In genomic region chr1:23801876-23802275, GRCh38 we compare ENCODE assay signal across 10 cellular contexts. TPM values are rescaled to one million over a fixed set of nuclear protein-coding genes. Genes with fewer than 3 reads are reported as not detected.
DNase-seq lines count a peak whose midpoint lies in the region; ATAC-seq, FAIRE-seq and TF ChIP-seq lines count a peak whose summit lies in the region.
"Had no signal": no experiment of that assay in that cellular context is flagged by ENCODE, and none has a peak within 500 bp of the region (broad histone marks: within the 10 kb centered on the region; RNA-seq: fewer than 3 reads in every experiment).

No MANE protein-coding gene starts in this region.

- H3K4me1 ChIP-seq in SK-N-SH (ENCODE audit: control insufficient read depth in 1 of 2, insufficient read depth in 2 of 2, low read depth in 1 of 2, low read length in 1 of 2): peaks cover 5 to 30% of the 10 kb centered on the region in 2 experiments; a peak in 1 of 4 replicates

- WGBS in SK-N-SH (ENCODE audit: low lambda C conversion rate): 68% methylated on average over 8 of the region's 10 CpGs

- DNase-seq in SK-N-SH (peak; percentile 39), immature natural killer cell (no peak), posterior cingulate gyrus (no peak), urothelium cell line (ENCODE audit: low spot score) (no peak)
- DNase-seq in stimulated activated effector memory CD8-positive, alpha-beta T cell treated with anti-CD3 and anti-CD28 coated beads, Interleukin-12 subunit alpha, Interleukin-12 subunit beta, amount 100 ng/mL, for 72 hours (ENCODE audit: low spot score in 2 of 2): no peak
- DNase-seq: activated naive CD4-positive, alpha-beta T cell treated with anti-CD3 and anti-CD28 coated beads, Interleukin-2, amount 50 U/mL, for 16 hours; NCI-H1417 treated with DMSO at 0.1 percent for 48 hours had no signal

- H3K36me3 ChIP-seq in SK-N-SH (replicated peaks in 1 of 2; ENCODE audit: control insufficient read depth in 1 of 2, insufficient read depth in 2 of 2, low read length in 1 of 2) (peaks cover 5 to 12% of the 10 kb centered on the region in 2 experiments), SU-DHL-6 (ENCODE audit: low read length) (no peaks in the 10 kb centered on the region)

- peak overlapping the region in 4 of 5 donors; percentile 27 to 53 (median 40) for H3K4me3 Mint-ChIP-seq in immature natural killer cell
- H3K4me3 Mint-ChIP-seq in stimulated activated effector memory CD8-positive, alpha-beta T cell treated with anti-CD3 and anti-CD28 coated beads, Interleukin-12 subunit alpha, Interleukin-12 subunit beta, amount 100 ng/mL, for 72 hours: peak overlapping the region; percentile 90

- peaks cover 21 to 23% of the 10 kb centered on the region in 2 donors for H3K4me1 Mint-ChIP-seq in immature natural killer cell
- peaks cover 15% of the 10 kb centered on the region for H3K4me1 Mint-ChIP-seq in stimulated activated effector memory CD8-positive, alpha-beta T cell treated with anti-CD3 and anti-CD28 coated beads, Interleukin-12 subunit alpha, Interleukin-12 subunit beta, amount 100 ng/mL, for 72 hours

- H3K9me2 ChIP-seq in SK-N-SH: no peaks in the 10 kb centered on the region
- H3K9me2 ChIP-seq in SU-DHL-6 (replicated peaks; ENCODE audit: insufficient read depth, low read length): no peaks in the 10 kb centered on the region

- peaks cover 15% of the 10 kb centered on the region for H3F3A ChIP-seq in SK-N-SH (replicated peaks; ENCODE audit: insufficient read depth)
- no peaks in the 10 kb centered on the region; the same call in 1 of the 2 replicates for H3F3A ChIP-seq in SU-DHL-6 (ENCODE audit: insufficient read depth)

- H3K9me3 ChIP-seq in SK-N-SH (no peaks in the 10 kb centered on the region), SU-DHL-6 (ENCODE audit: insufficient read depth, low read length) (no peaks in the 10 kb centered on the region)

- no peak for TF ChIP-seq RAD21 in SK-N-SH (IDR thresholded peaks at IDR 0.05; ENCODE audit: low read length)

- CTCF ChIA-PET in SK-N-SH (lab: Yijun Ruan, JAX): interaction anchor here (0.9 to 5.7 kb wide), 9 partner anchors 8 to 227 kb away, joined by 3 to 47 read pairs (median 4); no protein-coding TSS in a partner anchor

- H3K27me3 ChIP-seq in SK-N-SH (ENCODE audit: insufficient read depth): no peaks in the 10 kb centered on the region
- no peaks in the 10 kb centered on the region for H3K27me3 ChIP-seq in SU-DHL-6 (ENCODE audit: low read length)

- no peak for TF ChIP-seq EP300 in SK-N-SH (IDR thresholded peaks at IDR 0.05; ENCODE audit: borderline replicate concordance in 1 of 2, low read depth in 1 of 2, low read length in 1 of 2)

- H3K27ac ChIP-seq in SK-N-SH (ENCODE audit: low read depth in 2 of 2, low read length in 1 of 2): peak overlapping the region in 1 of 2 experiments; percentile 89; a peak in 2 of 4 replicates
- no peak overlapping the region for H3K27ac ChIP-seq in SU-DHL-6 (ENCODE audit: low read depth, low read length)

- ATAC-seq in SK-N-SH treated with all-trans-retinoic acid at 6 μM for 48 hours: no peak
- no peak for ATAC-seq in stimulated activated effector memory CD8-positive, alpha-beta T cell treated with anti-CD3 and anti-CD28 coated beads, Interleukin-12 subunit alpha, Interleukin-12 subunit beta, amount 100 ng/mL, for 72 hours
- ATAC-seq in GM18867 (IDR thresholded peaks at IDR 0.05; ENCODE audit: unreplicated experiment): no peak

- peak overlapping the region in 5 of 6 donors; percentile 34 to 79 (median 69) for H3K27ac Mint-ChIP-seq in immature natural killer cell
- H3K27ac Mint-ChIP-seq in stimulated activated effector memory CD8-positive, alpha-beta T cell treated with anti-CD3 and anti-CD28 coated beads, Interleukin-12 subunit alpha, Interleukin-12 subunit beta, amount 100 ng/mL, for 72 hours: peak overlapping the region; percentile 23

- H3K9ac ChIP-seq in SK-N-SH: no peak overlapping the region
- H3K9ac ChIP-seq in SU-DHL-6 (ENCODE audit: low read length): 0 out of 2 replicates have a peak overlapping the region, but pooled peaks have one; percentile 86

- H3K79me2 ChIP-seq in SK-N-SH (ENCODE audit: insufficient read depth) (no peaks in the 10 kb centered on the region; the same call in 1 of the 2 replicates), SU-DHL-6 (ENCODE audit: insufficient read depth, low read length) (no peaks in the 10 kb centered on the region)

- H2AFZ ChIP-seq in SK-N-SH (ENCODE audit: low read depth) (no peak overlapping the region), SU-DHL-6 (ENCODE audit: low read depth, low read length, severe bottlenecking) (no peak overlapping the region)

- H3K36me3 Mint-ChIP-seq in immature natural killer cell: peaks cover 0 to 7% (median 0%) of the 10 kb centered on the region in 3 donors
- peaks cover 37% of the 10 kb centered on the region for H3K36me3 Mint-ChIP-seq in stimulated activated effector memory CD8-positive, alpha-beta T cell treated with anti-CD3 and anti-CD28 coated beads, Interleukin-12 subunit alpha, Interleukin-12 subunit beta, amount 100 ng/mL, for 72 hours

- POLR2A ChIA-PET in SK-N-SH (lab: Yijun Ruan, JAX): interaction anchor here (0.9 to 4.1 kb wide), 6 partner anchors 10 to 157 kb away, joined by 3 to 24 read pairs (median 5); partner anchors contain the start of genes HMGCL, LYPLA2, PITHD1 and PNRC2

- H3K4me2 ChIP-seq in SK-N-SH: peak overlapping the region; percentile 100
- H3K4me2 ChIP-seq in SU-DHL-6 (ENCODE audit: low read depth, low read length, poor library complexity, severe bottlenecking): peak overlapping the region; percentile 69

- intact Hi-C loops in posterior cingulate gyrus (cut with DNase I): loop anchor here (2.0 to 5.0 kb wide), 2 partner anchors 23 to 65 kb away; partner anchors contain the start of genes FUCA1 and PITHD1

- TF ChIP-seq CTCF in SK-N-SH (IDR thresholded peaks at IDR 0.05) (no peak), SU-DHL-6 (IDR thresholded peaks at IDR 0.05; ENCODE audit: insufficient read depth, low read length, poor library complexity, severe bottlenecking) (no peak)

- H3K27me3 Mint-ChIP-seq in immature natural killer cell (ENCODE audit: low read depth in 3 of 3): peaks cover 2 to 9% (median 5%) of the 10 kb centered on the region in 3 donors

- no peaks in the 10 kb centered on the region for H3K9me3 Mint-ChIP-seq in immature natural killer cell
- H3K9me3 Mint-ChIP-seq in stimulated activated effector memory CD8-positive, alpha-beta T cell treated with anti-CD3 and anti-CD28 coated beads, Interleukin-12 subunit alpha, Interleukin-12 subunit beta, amount 100 ng/mL, for 72 hours: no peaks in the 10 kb centered on the region

- H3K4me3 ChIP-seq in SK-N-SH (ENCODE audit: low read depth in 2 of 2, low read length in 1 of 2) (no peak overlapping the region; a peak in 1 of 4 replicates), SU-DHL-6 (ENCODE audit: insufficient read depth, low read length, poor library complexity, severe bottlenecking) (peak overlapping the region; percentile 86)

- FAIRE-seq in urothelium cell line (lab: Jason Lieb, UNC): no peak

- H4K20me1 ChIP-seq in SK-N-SH (ENCODE audit: insufficient read depth) (no peaks in the 10 kb centered on the region), SU-DHL-6 (ENCODE audit: low read depth, low read length) (no peaks in the 10 kb centered on the region)

TF ChIP-seq in SK-N-SH, 30 proteins besides CTCF, POLR2A, EP300 and RAD21:
- TF ChIP-seq JUND (IDR thresholded peaks at IDR 0.05) (no peak), CHD2 (IDR thresholded peaks at IDR 0.05; ENCODE audit: low read length, partially characterized antibody) (peak; percentile 21), RCOR1 (IDR thresholded peaks at IDR 0.05; ENCODE audit: low read length) (peak; percentile 35; the same call in 1 of the 2 replicates)

TF ChIP-seq in SK-N-SH treated with all-trans-retinoic acid at 6 μM for 48 hours, 23 proteins besides CTCF, POLR2A, EP300 and RAD21 (continues in another document):
- no peak for TF ChIP-seq POU6F1 (CRISPR knock-in tag; IDR thresholded peaks at IDR 0.05; ENCODE audit: borderline replicate concordance, low read depth)
- TF ChIP-seq OSR1 (CRISPR knock-in tag; IDR thresholded peaks at IDR 0.05): no peak
- TF ChIP-seq CSDC2 (CRISPR knock-in tag; IDR thresholded peaks at IDR 0.05): no peak
- TF ChIP-seq ZFP3 (CRISPR knock-in tag; IDR thresholded peaks at IDR 0.05): no peak
- no peak for TF ChIP-seq ZC3H10 (CRISPR knock-in tag; IDR thresholded peaks at IDR 0.05)

RNA-seq across cellular contexts. Expression of gene GALE, which starts 1.3 kb away (rescaled TPM):
- 71.7 and 76.0 TPM in 2 replicates for polyA plus RNA-seq in SK-N-SH (2012; rRNA removed)
- polyA plus RNA-seq in SK-N-SH (2012; cell fraction: cytosol; rRNA removed): 35.8 and 54.2 TPM in 2 replicates
- 98.6 and 102 TPM in 2 replicates for polyA plus RNA-seq in SK-N-SH (2012; cell fraction: nucleus; rRNA removed)
- 10 to 100 TPM; 31.2 to 52.9 (median 39.9) TPM for polyA plus RNA-seq in immature natural killer cell

RNA-seq across cellular contexts. Expression of gene LYPLA2, which starts 10.9 kb away (rescaled TPM):
- polyA plus RNA-seq in SK-N-SH (2012; rRNA removed) (109 and 135 TPM in 2 replicates), immature natural killer cell (100 to 1,000 TPM in 2 of 3 donors, 10 to 100 TPM in 1; 91.9 to 142 (median 117) TPM)
- polyA plus RNA-seq in SK-N-SH (2012; cell fraction: cytosol; rRNA removed): 44.7 and 69.7 TPM in 2 replicates
- polyA plus RNA-seq in SK-N-SH (2012; cell fraction: nucleus; rRNA removed): 159 and 199 TPM in 2 replicates

RNA-seq across cellular contexts. Expression of gene HMGCL, which starts 23.4 kb away (rescaled TPM):
- polyA plus RNA-seq in SK-N-SH (2012; rRNA removed) (28.2 and 36.5 TPM in 2 replicates), immature natural killer cell (10 to 100 TPM; 32.8 to 57.9 (median 36.2) TPM)
- 23.6 and 33.6 TPM in 2 replicates for polyA plus RNA-seq in SK-N-SH (2012; cell fraction: cytosol; rRNA removed)
- polyA plus RNA-seq in SK-N-SH (2012; cell fraction: nucleus; rRNA removed): 30.5 and 34.3 TPM in 2 replicates

RNA-seq across cellular contexts. Expression of gene PITHD1, which starts 23.7 kb away (rescaled TPM):
- polyA plus RNA-seq in SK-N-SH (2012; rRNA removed) (36.3 and 41.8 TPM in 2 replicates), immature natural killer cell (10 to 100 TPM; 62.5 to 89.2 (median 82.4) TPM)
- polyA plus RNA-seq in SK-N-SH (2012; cell fraction: cytosol; rRNA removed): 46.8 and 56.6 TPM in 2 replicates
- 30.0 and 34.5 TPM in 2 replicates for polyA plus RNA-seq in SK-N-SH (2012; cell fraction: nucleus; rRNA removed)

RNA-seq across cellular contexts. Expression of gene ELOA, which starts 58.6 kb away (rescaled TPM):
- polyA plus RNA-seq in SK-N-SH (2012; rRNA removed) (14.5 and 17.7 TPM in 2 replicates), immature natural killer cell (10 to 100 TPM; 16.4 to 30.3 (median 19.1) TPM)
- 18.0 and 18.4 TPM in 2 replicates for polyA plus RNA-seq in SK-N-SH (2012; cell fraction: cytosol; rRNA removed)
- polyA plus RNA-seq in SK-N-SH (2012; cell fraction: nucleus; rRNA removed): 20.3 and 24.9 TPM in 2 replicates
